ENCODE assay signal across 8 cellular contexts in the genomic region with DNA sequence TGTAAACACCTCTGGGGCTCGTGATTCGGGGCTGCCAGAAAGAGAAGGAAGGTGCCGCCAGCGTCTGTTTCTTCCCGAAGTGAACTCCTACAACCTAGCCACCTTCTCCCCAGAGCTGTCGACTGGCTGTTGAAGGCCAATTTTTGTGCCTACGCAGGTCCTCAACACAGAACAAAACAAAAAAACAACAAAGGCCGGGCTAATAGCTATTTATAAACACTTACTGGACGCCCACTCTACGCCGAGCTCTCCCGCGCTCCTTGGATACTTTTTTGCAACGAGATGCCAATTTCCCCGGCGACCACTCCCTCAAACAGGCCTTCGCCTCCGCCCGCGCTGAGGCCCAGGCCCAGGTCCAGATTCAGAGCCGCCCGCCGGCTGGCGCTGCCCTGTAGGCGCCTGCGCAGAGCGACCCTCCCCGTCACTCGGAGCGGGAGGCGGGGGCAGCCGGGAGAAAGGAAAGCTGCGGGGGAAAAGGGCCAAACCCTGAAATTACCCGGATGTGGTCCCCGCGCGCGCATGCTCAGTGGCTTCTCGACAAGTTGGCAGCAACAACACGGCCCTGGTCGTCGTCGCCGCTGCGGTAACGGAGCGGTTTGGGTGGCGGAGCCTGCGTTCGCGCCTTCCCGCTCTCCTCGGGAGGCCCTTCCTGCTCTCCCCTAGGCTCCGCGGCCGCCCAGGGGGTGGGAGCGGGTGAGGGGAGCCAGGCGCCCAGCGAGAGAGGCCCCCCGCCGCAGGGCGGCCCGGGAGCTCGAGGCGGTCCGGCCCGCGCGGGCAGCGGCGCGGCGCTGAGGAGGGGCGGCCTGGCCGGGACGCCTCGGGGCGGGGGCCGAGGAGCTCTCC. TPM values are rescaled to one million over a fixed set of nuclear protein-coding genes. Genes with fewer than 3 reads are reported as not detected.
DNase-seq lines count a peak whose midpoint lies in the region; ATAC-seq and TF ChIP-seq lines count a peak whose summit lies in the region.

A gene (plus strand): TSS at position 520 of the 843 bp plus-strand sequence. CDS start 16,834 bp downstream, outside the sequence.

- H3K36me3 Mint-ChIP-seq in activated naive CD8-positive, alpha-beta T cell = no peaks in the 10 kb centered on the region

- TF ChIP-seq CTCF in GM10248 (IDR thresholded peaks at IDR 0.05; ENCODE audit: control extremely low read depth, extremely low read depth, low read depth, missing control alignments) = no peak
- TF ChIP-seq CTCF in omental fat pad (IDR thresholded peaks at IDR 0.05) = no peak

- no peaks in the 10 kb centered on the region for H3K27me3 Mint-ChIP-seq in activated naive CD8-positive, alpha-beta T cell

- DNase-seq in GM10248 (ENCODE audit: extremely low spot score) (peak; percentile 97), NCI-H1092 treated with DMSO at 0.1 percent for 48 hours (lab: John Stamatoyannopoulos, UW) (peak; percentile 98), SKM-1 (lab: John Stamatoyannopoulos, UW; ENCODE audit: unreplicated experiment) (peak; percentile 90), glomerular endothelial cell (ENCODE audit: extremely low read depth, low read depth, low spot score) (peak; percentile 50), omental fat pad (ENCODE audit: low spot score) (peak; percentile 93)

- no peaks in the 10 kb centered on the region for H3K9me3 Mint-ChIP-seq in activated naive CD8-positive, alpha-beta T cell (ENCODE audit: low read depth)

- peaks cover 60% of the 10 kb centered on the region for H3K4me1 Mint-ChIP-seq in activated naive CD8-positive, alpha-beta T cell (ENCODE audit: low read depth)

- POLR2A ChIA-PET in GM10248 (lab: Yijun Ruan, JAX) = interaction anchor here (0.5 to 1.2 kb wide), 5 partner anchors 12 to 151 kb away, joined by 3 to 6 read pairs (median 5); a partner anchor contains a TSS

- peak within 1 kb of the TSS; percentile 70 for H3K27ac ChIP-seq in temporal lobe (ENCODE audit: low read depth, low read length)

- CTCF ChIA-PET in GM10248 (lab: Yijun Ruan, JAX) = interaction anchor here (0.8 to 2.9 kb wide), 8 partner anchors 10 to 209 kb away, joined by 3 to 11 read pairs (median 4); a partner anchor contains a TSS

- peak within 1 kb of the TSS; percentile 99 for H3K4me3 Mint-ChIP-seq in activated naive CD8-positive, alpha-beta T cell

- H3K27ac Mint-ChIP-seq in activated naive CD8-positive, alpha-beta T cell = peak within 1 kb of the TSS; percentile 97

- ATAC-seq in HG02623 (IDR thresholded peaks at IDR 0.05; ENCODE audit: unreplicated experiment) = peak; percentile 67
- peak; percentile 96 for ATAC-seq in omental fat pad (ENCODE audit: low FRiP score)

RNA-seq across cellular contexts. Expression of the gene that starts here (rescaled TPM):
- 80.1 and 90.7 TPM in 2 replicates for total RNA-seq in glomerular endothelial cell
- total RNA-seq in omental fat pad = 100 to 1,000 TPM in 2 of 4 donors, 10 to 100 TPM in 2; 86.7 to 104 (median 98.6) TPM
- total RNA-seq in temporal lobe = 61.7 TPM

Comparison
In these comparisons a context has a peak if more than half of its experiments do, and no peak if none do; other contexts are left out.
1. Peak in every context shown above with its lines: DNase-seq, ATAC-seq and H3K27ac ChIP-seq.